Comparison of ENCODE assay signal across 1 cellular context in the genomic region with DNA sequence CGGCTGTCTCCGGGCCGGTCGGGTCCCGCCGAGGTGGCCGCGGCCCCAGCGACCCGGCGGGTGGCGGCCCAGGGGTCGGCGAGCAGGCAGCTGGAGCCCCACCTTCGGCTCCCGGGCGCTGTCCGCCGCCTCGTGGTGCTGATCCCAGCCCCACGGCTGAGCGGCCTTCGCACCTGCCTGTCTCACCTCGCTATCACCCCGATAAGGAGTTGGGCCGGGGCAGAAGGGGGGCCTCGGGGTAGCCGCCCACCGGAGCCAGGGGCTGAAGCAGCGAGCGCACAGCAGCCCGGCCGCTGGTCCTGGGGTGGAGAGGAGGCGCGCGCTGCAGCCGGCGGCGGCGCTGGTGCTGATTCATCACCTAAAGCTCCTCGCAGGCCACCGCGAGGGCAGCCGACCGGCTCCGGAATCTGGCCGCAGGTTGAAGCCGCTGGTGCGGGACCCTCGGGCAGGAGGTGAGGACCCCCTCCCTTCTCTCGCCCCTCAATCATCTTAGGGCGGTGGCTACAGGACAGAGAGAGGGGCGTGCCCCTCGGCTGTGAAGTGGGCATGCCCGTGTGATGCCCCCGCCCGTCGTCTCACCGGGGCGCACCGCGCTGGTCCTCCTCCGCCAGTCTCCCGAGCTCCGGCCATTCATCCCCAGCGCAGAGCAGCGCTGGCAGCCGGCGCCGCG.
TF ChIP-seq lines count a peak whose summit lies in the region.

No MANE protein-coding gene starts in this region.

TF ChIP-seq in HepG2, 621 proteins besides CTCF, POLR2A, EP300 and RAD21 (continued from another document and continues in another):
- TF ChIP-seq RERE (CRISPR knock-in tag; IDR thresholded peaks at IDR 0.05; ENCODE audit: low read depth) = no peak
- TF ChIP-seq, protein P1, sequence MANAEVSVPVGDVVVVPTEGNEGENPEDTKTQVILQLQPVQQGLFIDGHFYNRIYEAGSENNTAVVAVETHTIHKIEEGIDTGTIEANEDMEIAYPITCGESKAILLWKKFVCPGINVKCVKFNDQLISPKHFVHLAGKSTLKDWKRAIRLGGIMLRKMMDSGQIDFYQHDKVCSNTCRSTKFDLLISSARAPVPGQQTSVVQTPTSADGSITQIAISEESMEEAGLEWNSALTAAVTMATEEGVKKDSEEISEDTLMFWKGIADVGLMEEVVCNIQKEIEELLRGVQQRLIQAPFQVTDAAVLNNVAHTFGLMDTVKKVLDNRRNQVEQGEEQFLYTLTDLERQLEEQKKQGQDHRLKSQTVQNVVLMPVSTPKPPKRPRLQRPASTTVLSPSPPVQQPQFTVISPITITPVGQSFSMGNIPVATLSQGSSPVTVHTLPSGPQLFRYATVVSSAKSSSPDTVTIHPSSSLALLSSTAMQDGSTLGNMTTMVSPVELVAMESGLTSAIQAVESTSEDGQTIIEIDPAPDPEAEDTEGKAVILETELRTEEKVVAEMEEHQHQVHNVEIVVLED (CRISPR knock-in tag; IDR thresholded peaks at IDR 0.05; ENCODE audit: borderline replicate concordance) = no peak
- TF ChIP-seq GZF1 (CRISPR knock-in tag; IDR thresholded peaks at IDR 0.05) = no peak
- TF ChIP-seq, protein P2, sequence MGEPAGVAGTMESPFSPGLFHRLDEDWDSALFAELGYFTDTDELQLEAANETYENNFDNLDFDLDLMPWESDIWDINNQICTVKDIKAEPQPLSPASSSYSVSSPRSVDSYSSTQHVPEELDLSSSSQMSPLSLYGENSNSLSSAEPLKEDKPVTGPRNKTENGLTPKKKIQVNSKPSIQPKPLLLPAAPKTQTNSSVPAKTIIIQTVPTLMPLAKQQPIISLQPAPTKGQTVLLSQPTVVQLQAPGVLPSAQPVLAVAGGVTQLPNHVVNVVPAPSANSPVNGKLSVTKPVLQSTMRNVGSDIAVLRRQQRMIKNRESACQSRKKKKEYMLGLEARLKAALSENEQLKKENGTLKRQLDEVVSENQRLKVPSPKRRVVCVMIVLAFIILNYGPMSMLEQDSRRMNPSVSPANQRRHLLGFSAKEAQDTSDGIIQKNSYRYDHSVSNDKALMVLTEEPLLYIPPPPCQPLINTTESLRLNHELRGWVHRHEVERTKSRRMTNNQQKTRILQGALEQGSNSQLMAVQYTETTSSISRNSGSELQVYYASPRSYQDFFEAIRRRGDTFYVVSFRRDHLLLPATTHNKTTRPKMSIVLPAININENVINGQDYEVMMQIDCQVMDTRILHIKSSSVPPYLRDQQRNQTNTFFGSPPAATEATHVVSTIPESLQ (CRISPR knock-in tag; conservative IDR thresholded peaks at IDR 0.05) = peak; percentile 94; the same call in 1 of the 2 replicates
- no peak; the same call in 1 of the 2 replicates for TF ChIP-seq CAMTA2 (CRISPR knock-in tag; IDR thresholded peaks at IDR 0.05; ENCODE audit: borderline replicate concordance)
- TF ChIP-seq ZKSCAN5 (CRISPR knock-in tag; IDR thresholded peaks at IDR 0.05) = no peak
- peak; percentile 95 for TF ChIP-seq PRMT3 (CRISPR knock-in tag; IDR thresholded peaks at IDR 0.05; ENCODE audit: borderline replicate concordance, low read depth)
- TF ChIP-seq MED1 (CRISPR knock-in tag; IDR thresholded peaks at IDR 0.05) = peak; percentile 31; the same call in 1 of the 2 replicates
- 0 out of 2 replicates have a peak, but pooled peaks have one; percentile 32 for TF ChIP-seq NCOA2 (CRISPR knock-in tag; IDR thresholded peaks at IDR 0.05)
- TF ChIP-seq, protein P3, sequence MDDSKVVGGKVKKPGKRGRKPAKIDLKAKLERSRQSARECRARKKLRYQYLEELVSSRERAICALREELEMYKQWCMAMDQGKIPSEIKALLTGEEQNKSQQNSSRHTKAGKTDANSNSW (CRISPR knock-in tag; IDR thresholded peaks at IDR 0.05; ENCODE audit: borderline replicate concordance) = peak; percentile 68; the same call in 1 of the 2 replicates
- TF ChIP-seq ZC3H4 (CRISPR knock-in tag; IDR thresholded peaks at IDR 0.05; ENCODE audit: borderline replicate concordance) = no peak
- TF ChIP-seq ZNF18 (CRISPR knock-in tag; IDR thresholded peaks at IDR 0.05; ENCODE audit: insufficient replicate concordance) = peak; percentile 83
- TF ChIP-seq HMGA1 (CRISPR knock-in tag; conservative IDR thresholded peaks at IDR 0.05) = no peak
- TF ChIP-seq SP4 (CRISPR knock-in tag; IDR thresholded peaks at IDR 0.05) = no peak
- no peak for TF ChIP-seq ZNF597 (CRISPR knock-in tag; IDR thresholded peaks at IDR 0.05)
- peak; percentile 90; the same call in 1 of the 2 replicates for TF ChIP-seq ZNF441 (CRISPR knock-in tag; IDR thresholded peaks at IDR 0.05; ENCODE audit: borderline replicate concordance)
- no peak for TF ChIP-seq ZFP41 (CRISPR knock-in tag; IDR thresholded peaks at IDR 0.05; ENCODE audit: borderline replicate concordance)
- peak; percentile 77; the same call in 1 of the 2 replicates for TF ChIP-seq ZNF878 (CRISPR knock-in tag; IDR thresholded peaks at IDR 0.05)
- no peak for TF ChIP-seq FOXP1 (IDR thresholded peaks at IDR 0.05)
- TF ChIP-seq FOXP1 (CRISPR knock-in tag; IDR thresholded peaks at IDR 0.05) = no peak
- TF ChIP-seq ZNF652 (CRISPR knock-in tag; IDR thresholded peaks at IDR 0.05; ENCODE audit: borderline replicate concordance, low read depth) = no peak
- TF ChIP-seq ZNF530 (CRISPR knock-in tag; IDR thresholded peaks at IDR 0.05; ENCODE audit: low read depth) = no peak
- no peak for TF ChIP-seq TCF7 (IDR thresholded peaks at IDR 0.05; ENCODE audit: low read depth)
- TF ChIP-seq CEBPB (IDR thresholded peaks at IDR 0.05; ENCODE audit: borderline replicate concordance, low read depth, low read length) = no peak
- TF ChIP-seq, protein P4, sequence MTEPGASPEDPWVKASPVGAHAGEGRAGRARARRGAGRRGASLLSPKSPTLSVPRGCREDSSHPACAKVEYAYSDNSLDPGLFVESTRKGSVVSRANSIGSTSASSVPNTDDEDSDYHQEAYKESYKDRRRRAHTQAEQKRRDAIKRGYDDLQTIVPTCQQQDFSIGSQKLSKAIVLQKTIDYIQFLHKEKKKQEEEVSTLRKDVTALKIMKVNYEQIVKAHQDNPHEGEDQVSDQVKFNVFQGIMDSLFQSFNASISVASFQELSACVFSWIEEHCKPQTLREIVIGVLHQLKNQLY (CRISPR knock-in tag; IDR thresholded peaks at IDR 0.05) = no peak
- no peak for TF ChIP-seq ZNF674 (CRISPR knock-in tag; IDR thresholded peaks at IDR 0.05; ENCODE audit: low read depth)
- TF ChIP-seq ARHGAP35 (CRISPR knock-in tag; IDR thresholded peaks at IDR 0.05; ENCODE audit: borderline replicate concordance) = peak; percentile 90
- TF ChIP-seq, protein P5, sequence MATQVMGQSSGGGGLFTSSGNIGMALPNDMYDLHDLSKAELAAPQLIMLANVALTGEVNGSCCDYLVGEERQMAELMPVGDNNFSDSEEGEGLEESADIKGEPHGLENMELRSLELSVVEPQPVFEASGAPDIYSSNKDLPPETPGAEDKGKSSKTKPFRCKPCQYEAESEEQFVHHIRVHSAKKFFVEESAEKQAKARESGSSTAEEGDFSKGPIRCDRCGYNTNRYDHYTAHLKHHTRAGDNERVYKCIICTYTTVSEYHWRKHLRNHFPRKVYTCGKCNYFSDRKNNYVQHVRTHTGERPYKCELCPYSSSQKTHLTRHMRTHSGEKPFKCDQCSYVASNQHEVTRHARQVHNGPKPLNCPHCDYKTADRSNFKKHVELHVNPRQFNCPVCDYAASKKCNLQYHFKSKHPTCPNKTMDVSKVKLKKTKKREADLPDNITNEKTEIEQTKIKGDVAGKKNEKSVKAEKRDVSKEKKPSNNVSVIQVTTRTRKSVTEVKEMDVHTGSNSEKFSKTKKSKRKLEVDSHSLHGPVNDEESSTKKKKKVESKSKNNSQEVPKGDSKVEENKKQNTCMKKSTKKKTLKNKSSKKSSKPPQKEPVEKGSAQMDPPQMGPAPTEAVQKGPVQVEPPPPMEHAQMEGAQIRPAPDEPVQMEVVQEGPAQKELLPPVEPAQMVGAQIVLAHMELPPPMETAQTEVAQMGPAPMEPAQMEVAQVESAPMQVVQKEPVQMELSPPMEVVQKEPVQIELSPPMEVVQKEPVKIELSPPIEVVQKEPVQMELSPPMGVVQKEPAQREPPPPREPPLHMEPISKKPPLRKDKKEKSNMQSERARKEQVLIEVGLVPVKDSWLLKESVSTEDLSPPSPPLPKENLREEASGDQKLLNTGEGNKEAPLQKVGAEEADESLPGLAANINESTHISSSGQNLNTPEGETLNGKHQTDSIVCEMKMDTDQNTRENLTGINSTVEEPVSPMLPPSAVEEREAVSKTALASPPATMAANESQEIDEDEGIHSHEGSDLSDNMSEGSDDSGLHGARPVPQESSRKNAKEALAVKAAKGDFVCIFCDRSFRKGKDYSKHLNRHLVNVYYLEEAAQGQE (IDR thresholded peaks at IDR 0.05; ENCODE audit: borderline replicate concordance in 1 of 2, low read depth in 1 of 2, low read length in 2 of 2) = peak; percentile 73 to 96
- 0 out of 2 replicates have a peak, but pooled peaks have one; percentile 83 for TF ChIP-seq REXO4 (CRISPR knock-in tag; IDR thresholded peaks at IDR 0.05; ENCODE audit: borderline replicate concordance)
- no peak for TF ChIP-seq FIP1L1 (IDR thresholded peaks at IDR 0.05; ENCODE audit: borderline replicate concordance, insufficient read depth, low read depth, low read length)
- TF ChIP-seq SMYD3 (CRISPR knock-in tag; IDR thresholded peaks at IDR 0.05) = peak; percentile 68; the same call in 1 of the 2 replicates
- no peak for TF ChIP-seq ELF1 (CRISPR knock-in tag; IDR thresholded peaks at IDR 0.05)
